ENCODE assay signal across 20 cellular contexts in the genomic region with DNA sequence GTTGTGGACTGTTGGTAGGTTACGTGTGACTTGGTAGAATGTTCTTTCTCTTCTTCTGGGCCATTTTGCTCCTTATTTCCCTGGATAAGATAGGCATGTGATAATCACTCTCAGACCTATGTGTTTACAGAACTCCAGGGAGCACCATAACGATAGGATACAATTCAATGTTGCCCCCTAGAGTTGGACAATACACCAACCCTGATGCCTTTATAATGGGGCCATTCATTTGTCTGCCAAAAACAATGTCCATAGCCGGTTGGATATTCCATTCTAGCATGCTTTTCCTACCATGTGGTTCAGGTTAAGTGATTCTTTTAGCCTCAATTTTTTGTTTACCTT.
A peak's percentile ranks its signal among the peaks of the same experiment; 100 is the strongest.
DNase-seq lines count a peak whose midpoint lies in the region; ATAC-seq and TF ChIP-seq lines count a peak whose summit lies in the region.
"Had no signal": no experiment of that assay in that cellular context is flagged by ENCODE, and none has a peak within 500 bp of the region (broad histone marks: within the 10 kb centered on the region; RNA-seq: fewer than 3 reads in every experiment).

No MANE protein-coding gene starts in this region.

- no TSS peak for BruUV-seq in OCI-LY7 (replicated peaks; lab: Mats Ljungman, UMichigan)

- no peak overlapping the region for H3K4me3 ChIP-seq in SK-N-SH (ENCODE audit: low read depth in 2 of 2, low read length in 1 of 2)
- no peak overlapping the region for H3K4me3 ChIP-seq in OCI-LY7 (ENCODE audit: low read depth, low read length, poor library complexity, severe bottlenecking)
- no peak overlapping the region for H3K4me3 ChIP-seq in fibroblast of mammary gland (ENCODE audit: control insufficient read depth, low read depth, low read length)
- H3K4me3 ChIP-seq in upper lobe of left lung = no peak overlapping the region
- H3K4me3 ChIP-seq: A549, uterus had no signal

- no peak overlapping the region for H3K9ac ChIP-seq in SK-N-SH

- ATAC-seq in SK-N-SH treated with all-trans-retinoic acid at 6 μM for 48 hours (no peak), upper lobe of left lung (ENCODE audit: low FRiP score in 2 of 2) (no peak), GM19455 (IDR thresholded peaks at IDR 0.05; ENCODE audit: unreplicated experiment) (no peak)
- ATAC-seq: A549; activated naive CD8-positive, alpha-beta T cell treated with anti-CD3 and anti-CD28 coated beads, Interleukin-2, amount 50 U/mL, for 24 hours had no signal

- H3K36me3 ChIP-seq in SK-N-SH (replicated peaks in 1 of 2; ENCODE audit: control insufficient read depth in 1 of 2, insufficient read depth in 2 of 2, low read length in 1 of 2) (no peaks in the 10 kb centered on the region), OCI-LY7 (ENCODE audit: insufficient read depth, low read length) (no peaks in the 10 kb centered on the region), upper lobe of left lung (no peaks in the 10 kb centered on the region)
- H3K36me3 ChIP-seq: brain microvascular endothelial cell, uterus had no signal

- H3K9me3 ChIP-seq in SK-N-SH (no peaks in the 10 kb centered on the region), OCI-LY7 (ENCODE audit: low read length) (no peaks in the 10 kb centered on the region), upper lobe of left lung (no peaks in the 10 kb centered on the region)
- H3K9me3 ChIP-seq: A549, uterus had no signal

- POLR2A ChIA-PET in SK-N-SH (lab: Yijun Ruan, JAX) = no interaction called here
- POLR2A ChIA-PET in OCI-LY7 (lab: Charles Lee) = interaction anchor here (0.6 kb wide), 1 partner anchor 1015 kb away, joined by 3 read pairs; no protein-coding TSS in a partner anchor

- intact Hi-C loops in OCI-LY7 (cut with micrococcal nuclease; ENCODE audit: unreplicated experiment) = no loop called here

- TF ChIP-seq CTCF in SK-N-SH (IDR thresholded peaks at IDR 0.05) = no peak; the same call in 1 of the 2 replicates
- TF ChIP-seq CTCF in OCI-LY7 (conservative IDR thresholded peaks at IDR 0.05; ENCODE audit: low read length) = 0 out of 2 replicates have a peak, but pooled peaks have one; percentile 19
- no peak for TF ChIP-seq CTCF in fibroblast of mammary gland (conservative IDR thresholded peaks at IDR 0.05; ENCODE audit: control insufficient read depth, insufficient read depth, low read depth, low read length)
- TF ChIP-seq CTCF in upper lobe of left lung (IDR thresholded peaks at IDR 0.05) = no peak

- H3K27ac ChIP-seq in SK-N-SH (ENCODE audit: low read depth in 2 of 2, low read length in 1 of 2) = no peak overlapping the region
- H3K27ac ChIP-seq in OCI-LY7 (ENCODE audit: low read depth, low read length, poor library complexity, severe bottlenecking) = no peak overlapping the region
- H3K27ac ChIP-seq in upper lobe of left lung = peak overlapping the region; percentile 12 to 77 (median 68)
- H3K27ac ChIP-seq: brain microvascular endothelial cell, HL-60, uterus had no signal

- no peaks in the 10 kb centered on the region for H3K9me2 ChIP-seq in SK-N-SH
- no peaks in the 10 kb centered on the region for H3K9me2 ChIP-seq in OCI-LY7 (ENCODE audit: insufficient read depth, low read length)

- 0 out of 2 replicates have a peak, but pooled peaks have one; percentile 3 for TF ChIP-seq RAD21 in SK-N-SH (IDR thresholded peaks at IDR 0.05; ENCODE audit: low read length)

- no peak for TF ChIP-seq POLR2A in upper lobe of left lung (IDR thresholded peaks at IDR 0.05)

- no peaks in the 10 kb centered on the region for H3K79me2 ChIP-seq in SK-N-SH (ENCODE audit: insufficient read depth)
- no peaks in the 10 kb centered on the region for H3K79me2 ChIP-seq in OCI-LY7 (ENCODE audit: insufficient read depth, low read depth, low read length)

- no peak for DNase-seq in SK-N-SH
- no peak for DNase-seq in OCI-LY7 (ENCODE audit: low spot score)
- peak; percentile 7 for DNase-seq in fibroblast of mammary gland (ENCODE audit: low read depth)
- no peak for DNase-seq in upper lobe of left lung
- no peak for DNase-seq in activated CD4-positive, alpha-beta T cell treated with anti-CD3 and anti-CD28 coated beads for 1 hour
- DNase-seq in OCI-M2 (lab: John Stamatoyannopoulos, UW; ENCODE audit: unreplicated experiment) = no peak
- DNase-seq: activated CD4-positive, alpha-beta T cell treated with anti-CD3 and anti-CD28 coated beads for 4 hours; activated naive CD8-positive, alpha-beta T cell treated with anti-CD3 and anti-CD28 coated beads, Interleukin-2, amount 50 U/mL, for 24 hours; brain microvascular endothelial cell; C1 segment of cervical spinal cord; NCI-H1092; NCI-H2171; NCI-H526 treated with DMSO at 0.1 percent for 48 hours; RPMI8226; stimulated activated CD4-positive, alpha-beta T cell treated with anti-CD3 and anti-CD28 coated beads, Interleukin-2, amount 100 ng/mL, for 48 hours; uterus had no signal

- no peak overlapping the region for H2AFZ ChIP-seq in SK-N-SH (ENCODE audit: low read depth)
- H2AFZ ChIP-seq in OCI-LY7 (ENCODE audit: low read length) = no peak overlapping the region

- H4K20me1 ChIP-seq in SK-N-SH (ENCODE audit: insufficient read depth) = no peaks in the 10 kb centered on the region
- H4K20me1 ChIP-seq in OCI-LY7 (ENCODE audit: insufficient read depth, low read length) = no peaks in the 10 kb centered on the region

- H3K4me2 ChIP-seq in SK-N-SH (no peak overlapping the region), OCI-LY7 (ENCODE audit: low read length) (no peak overlapping the region)
- H3K4me2 ChIP-seq: A549 had no signal

- CTCF ChIA-PET in SK-N-SH (lab: Yijun Ruan, JAX) = interaction anchor here (0.9 to 1.7 kb wide), 3 partner anchors 15 to 343 kb away, joined by 3 to 5 read pairs (median 4); no protein-coding TSS in a partner anchor
- CTCF ChIA-PET in OCI-LY7 (lab: Charles Lee; ENCODE audit: unreplicated experiment) = no interaction called here

- TF ChIP-seq EP300 in SK-N-SH (IDR thresholded peaks at IDR 0.05; ENCODE audit: borderline replicate concordance in 1 of 2, low read depth in 1 of 2, low read length in 1 of 2) (no peak), upper lobe of left lung (IDR thresholded peaks at IDR 0.05) (no peak)

- no peaks in the 10 kb centered on the region for H3F3A ChIP-seq in SK-N-SH (replicated peaks; ENCODE audit: insufficient read depth)

- whole genome bisulfite sequencing in SK-N-SH (ENCODE audit: low lambda C conversion rate) = 50% methylated on average over 3 of the region's 3 CpGs
- 63% methylated on average over 3 of the region's 3 CpGs for WGBS in upper lobe of left lung, 2 donors

- H3K27me3 ChIP-seq in SK-N-SH (ENCODE audit: insufficient read depth) (no peaks in the 10 kb centered on the region), upper lobe of left lung (no peaks in the 10 kb centered on the region)
- H3K27me3 ChIP-seq: uterus had no signal

- H3K4me1 ChIP-seq in SK-N-SH (ENCODE audit: control insufficient read depth in 1 of 2, insufficient read depth in 2 of 2, low read depth in 1 of 2, low read length in 1 of 2) (no peaks in the 10 kb centered on the region), OCI-LY7 (ENCODE audit: insufficient read depth, low read length, poor library complexity, severe bottlenecking) (no peaks in the 10 kb centered on the region), upper lobe of left lung (peaks cover 3 to 24% (median 5%) of the 10 kb centered on the region in 4 donors)
- H3K4me1 ChIP-seq: A549, uterus had no signal

TF ChIP-seq in SK-N-SH, 30 proteins besides CTCF, POLR2A, EP300 and RAD21 (continues in another document):
- TF ChIP-seq RXRA (IDR thresholded peaks at IDR 0.05; ENCODE audit: borderline replicate concordance, low read depth) = no peak
- TF ChIP-seq, protein P1, sequence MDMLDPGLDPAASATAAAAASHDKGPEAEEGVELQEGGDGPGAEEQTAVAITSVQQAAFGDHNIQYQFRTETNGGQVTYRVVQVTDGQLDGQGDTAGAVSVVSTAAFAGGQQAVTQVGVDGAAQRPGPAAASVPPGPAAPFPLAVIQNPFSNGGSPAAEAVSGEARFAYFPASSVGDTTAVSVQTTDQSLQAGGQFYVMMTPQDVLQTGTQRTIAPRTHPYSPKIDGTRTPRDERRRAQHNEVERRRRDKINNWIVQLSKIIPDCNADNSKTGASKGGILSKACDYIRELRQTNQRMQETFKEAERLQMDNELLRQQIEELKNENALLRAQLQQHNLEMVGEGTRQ (IDR thresholded peaks at IDR 0.05; ENCODE audit: borderline replicate concordance, low read depth, low read length) = no peak
- no peak for TF ChIP-seq MEF2A (IDR thresholded peaks at IDR 0.05; ENCODE audit: borderline replicate concordance, low read depth)
- TF ChIP-seq SIN3A (IDR thresholded peaks at IDR 0.05; ENCODE audit: borderline replicate concordance, low read depth, low read length) = no peak
- TF ChIP-seq, protein P2, sequence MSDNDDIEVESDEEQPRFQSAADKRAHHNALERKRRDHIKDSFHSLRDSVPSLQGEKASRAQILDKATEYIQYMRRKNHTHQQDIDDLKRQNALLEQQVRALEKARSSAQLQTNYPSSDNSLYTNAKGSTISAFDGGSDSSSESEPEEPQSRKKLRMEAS (IDR thresholded peaks at IDR 0.05; ENCODE audit: low read depth) = no peak
- no peak for TF ChIP-seq YY1 (IDR thresholded peaks at IDR 0.05; ENCODE audit: low read depth)
- TF ChIP-seq TEAD4 (IDR thresholded peaks at IDR 0.05; ENCODE audit: borderline replicate concordance, insufficient read depth) = no peak
- TF ChIP-seq TCF12 (IDR thresholded peaks at IDR 0.05) = no peak

TF ChIP-seq in SK-N-SH treated with all-trans-retinoic acid at 6 μM for 48 hours, 23 proteins besides CTCF, POLR2A, EP300 and RAD21 (continues in another document):
- TF ChIP-seq, protein P3, sequence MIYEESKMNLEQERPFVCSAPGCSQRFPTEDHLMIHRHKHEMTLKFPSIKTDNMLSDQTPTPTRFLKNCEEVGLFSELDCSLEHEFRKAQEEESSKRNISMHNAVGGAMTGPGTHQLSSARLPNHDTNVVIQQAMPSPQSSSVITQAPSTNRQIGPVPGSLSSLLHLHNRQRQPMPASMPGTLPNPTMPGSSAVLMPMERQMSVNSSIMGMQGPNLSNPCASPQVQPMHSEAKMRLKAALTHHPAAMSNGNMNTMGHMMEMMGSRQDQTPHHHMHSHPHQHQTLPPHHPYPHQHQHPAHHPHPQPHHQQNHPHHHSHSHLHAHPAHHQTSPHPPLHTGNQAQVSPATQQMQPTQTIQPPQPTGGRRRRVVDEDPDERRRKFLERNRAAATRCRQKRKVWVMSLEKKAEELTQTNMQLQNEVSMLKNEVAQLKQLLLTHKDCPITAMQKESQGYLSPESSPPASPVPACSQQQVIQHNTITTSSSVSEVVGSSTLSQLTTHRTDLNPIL (CRISPR knock-in tag; IDR thresholded peaks at IDR 0.05; ENCODE audit: low read depth) = no peak
- TF ChIP-seq ZNF8 (CRISPR knock-in tag; IDR thresholded peaks at IDR 0.05) (no peak), ESRRG (CRISPR knock-in tag; IDR thresholded peaks at IDR 0.05) (no peak)

Comparison
In these comparisons a context has a peak if more than half of its experiments do, and no peak if none do; other contexts are left out.
1. H3K27ac ChIP-seq: peak in upper lobe of left lung (4 of 4); none in SK-N-SH (0 of 2) and OCI-LY7 (single experiment).